ENCODE assay signal across 18 cellular contexts in the genomic region with DNA sequence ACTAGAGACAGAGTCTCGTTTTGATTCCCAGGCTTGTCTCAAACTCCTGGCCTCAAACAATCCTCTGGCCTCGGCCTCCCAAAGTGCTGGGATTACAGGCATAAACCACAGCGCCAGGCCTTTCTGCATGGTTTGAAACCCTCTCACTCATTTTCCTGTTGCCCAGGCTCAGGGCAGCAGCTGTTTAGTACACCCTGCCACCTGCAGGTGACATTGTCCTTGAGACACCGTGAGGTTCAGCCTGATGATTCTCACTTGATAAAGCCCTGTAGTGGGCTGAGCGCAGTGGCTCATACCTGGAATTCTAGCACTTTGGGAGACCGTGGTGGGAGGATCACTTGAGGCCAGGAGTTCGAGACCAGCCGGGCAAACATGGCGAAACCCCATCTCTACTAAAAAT. TPM values are rescaled to one million over a fixed set of nuclear protein-coding genes. Genes with fewer than 3 reads are reported as not detected.
DNase-seq lines count a peak whose midpoint lies in the region; ATAC-seq, FAIRE-seq and TF ChIP-seq lines count a peak whose summit lies in the region.
"Had no signal": no experiment of that assay in that cellular context is flagged by ENCODE, and none has a peak within 500 bp of the region (broad histone marks: within the 10 kb centered on the region; RNA-seq: fewer than 3 reads in every experiment).

No MANE protein-coding gene starts in this region.

- no peak for TF ChIP-seq RAD21 in K562 (CRISPR knock-in tag; conservative IDR thresholded peaks at IDR 0.05 in 1 of 2, IDR thresholded peaks at IDR 0.05 in 1 of 2)

- BruUV-seq in K562 (replicated peaks; lab: Mats Ljungman, UMichigan): no TSS peak

- peaks cover 16% of the 10 kb centered on the region for H3K4me1 Mint-ChIP-seq in activated CD4-positive, alpha-beta memory T cell treated with anti-CD3 and anti-CD28 coated beads, Interleukin-2, amount 10 ng/mL, durations not matched to agents 7 days and 5 days
- peaks cover 7% of the 10 kb centered on the region for H3K4me1 Mint-ChIP-seq in activated CD4-positive, alpha-beta memory T cell treated with anti-CD3 and anti-CD28 coated beads for 36 hours (ENCODE audit: low read depth)
- no peaks in the 10 kb centered on the region for H3K4me1 Mint-ChIP-seq in type B pancreatic cell (ENCODE audit: unreplicated experiment)

- no peak for DNase-seq in activated CD4-positive, alpha-beta memory T cell treated with anti-CD3 and anti-CD28 coated beads, Interleukin-2, amount 10 ng/mL, durations not matched to agents 7 days and 5 days
- DNase-seq in activated CD4-positive, alpha-beta memory T cell treated with anti-CD3 and anti-CD28 coated beads for 36 hours: no peak
- DNase-seq in K562 (ENCODE audit: extremely low read depth in 1 of 4, low spot score in 3 of 4): peak in 1 of 4 experiments; percentile 10
- no peak for DNase-seq in type B pancreatic cell (ENCODE audit: extremely low spot score, unreplicated experiment)
- no peak for DNase-seq in SKM-1 treated with dmso at 0.1 percent for 144 hours (lab: John Stamatoyannopoulos, UW; ENCODE audit: unreplicated experiment)
- DNase-seq in NK-92 (lab: John Stamatoyannopoulos, UW; ENCODE audit: unreplicated experiment): no peak
- DNase-seq in effector CD8-positive, alpha-beta T cell (lab: John Stamatoyannopoulos, UW): no peak
- DNase-seq: amygdala; foreskin melanocyte; NCI-H2029; NK-92 treated with Interleukin-12 subunit alpha and Interleukin-12 subunit beta, amount 100 ng/mL, for 24 hours; stimulated activated CD4-positive, alpha-beta T cell treated with anti-CD3 and anti-CD28 coated beads, Interleukin-12 subunit alpha, Interleukin-12 subunit beta, amount 100 ng/mL, for 4 hours; stimulated activated naive CD8-positive, alpha-beta T cell treated with anti-CD3 and anti-CD28 coated beads, Interleukin-15, amount 100 ng/mL, for 72 hours had no signal

- H3K9me2 ChIP-seq in Loucy (replicated peaks; ENCODE audit: low read depth, low read length): no peaks in the 10 kb centered on the region

- peaks cover 39% of the 10 kb centered on the region for H3K36me3 Mint-ChIP-seq in activated CD4-positive, alpha-beta memory T cell treated with anti-CD3 and anti-CD28 coated beads, Interleukin-2, amount 10 ng/mL, durations not matched to agents 7 days and 5 days (ENCODE audit: low read depth)
- peaks cover 14% of the 10 kb centered on the region for H3K36me3 Mint-ChIP-seq in activated CD4-positive, alpha-beta memory T cell treated with anti-CD3 and anti-CD28 coated beads for 36 hours
- no peaks in the 10 kb centered on the region for H3K36me3 Mint-ChIP-seq in type B pancreatic cell

- CTCF ChIA-PET in activated CD4-positive, alpha-beta memory T cell treated with anti-CD3 and anti-CD28 coated beads, Interleukin-2, amount 10 ng/mL, durations not matched to agents 7 days and 5 days (lab: Charles Lee): no interaction called here
- CTCF ChIA-PET in activated CD4-positive, alpha-beta memory T cell treated with anti-CD3 and anti-CD28 coated beads for 36 hours (lab: Charles Lee): no interaction called here
- CTCF ChIA-PET in K562 (lab: Yijun Ruan, JAX; ENCODE audit: low intra/inter-chr PET ratio): no interaction called here

- intact Hi-C loops in activated CD4-positive, alpha-beta memory T cell treated with anti-CD3 and anti-CD28 coated beads for 36 hours (cut with micrococcal nuclease): no loop called here
- intact Hi-C loops in K562 (cut with micrococcal nuclease): no loop called here

- peak; percentile 41; the same call in 1 of the 2 replicates for TF ChIP-seq CTCF in Loucy (conservative IDR thresholded peaks at IDR 0.05; ENCODE audit: low read length)
- TF ChIP-seq CTCF in K562 (IDR thresholded peaks at IDR 0.05 in 2 of 3, conservative IDR thresholded peaks at IDR 0.05 in 1 of 3; ENCODE audit: insufficient read depth in 2 of 3, low read depth in 1 of 3, low read length in 3 of 3): peak in 2 of 3 experiments; percentile 2 to 29; a peak in 2 of 6 replicates
- peak; percentile 18 for TF ChIP-seq CTCF in type B pancreatic cell (conservative IDR thresholded peaks at IDR 0.05)

- ATAC-seq in K562: peak; percentile 70
- ATAC-seq: stimulated activated naive CD8-positive, alpha-beta T cell treated with anti-CD3 and anti-CD28 coated beads, Interleukin-15, amount 100 ng/mL, for 72 hours had no signal

- in situ Hi-C loops in K562 (cut with MboI): no loop called here

- H3K27ac ChIP-seq in K562 (ENCODE audit: extremely low read depth, low read depth, low read length): no peak overlapping the region
- H3K27ac ChIP-seq: prostate gland had no signal

- POLR2A ChIA-PET in activated CD4-positive, alpha-beta memory T cell treated with anti-CD3 and anti-CD28 coated beads, Interleukin-2, amount 10 ng/mL, durations not matched to agents 7 days and 5 days (lab: Charles Lee): no interaction called here
- POLR2A ChIA-PET in activated CD4-positive, alpha-beta memory T cell treated with anti-CD3 and anti-CD28 coated beads for 36 hours (lab: Charles Lee): no interaction called here
- POLR2A ChIA-PET in K562 (lab: Yijun Ruan, JAX): interaction anchor here (0.6 kb wide), 1 partner anchor 71 kb away, joined by 3 read pairs; no protein-coding TSS in a partner anchor

- no peaks in the 10 kb centered on the region for H3K9me3 ChIP-seq in Loucy (ENCODE audit: insufficient read depth, low read depth, low read length)
- no peaks in the 10 kb centered on the region for H3K9me3 ChIP-seq in K562 (replicated peaks; ENCODE audit: control insufficient read depth, insufficient read depth, low read depth, low read length)
- H3K9me3 ChIP-seq: prostate gland had no signal

- H2AFZ ChIP-seq in Loucy (ENCODE audit: low read length) (no peak overlapping the region), K562 (ENCODE audit: low read depth, low read length) (no peak overlapping the region)

- peak; percentile 15 for FAIRE-seq in K562 (lab: Jason Lieb, UNC)
- FAIRE-seq: urothelium cell line had no signal

- H3K4me3 ChIP-seq in Loucy (ENCODE audit: low read length, poor library complexity, severe bottlenecking) (no peak overlapping the region), K562 (no peak overlapping the region)
- H3K4me3 ChIP-seq: prostate gland had no signal

- no peaks in the 10 kb centered on the region for H3K9me3 Mint-ChIP-seq in activated CD4-positive, alpha-beta memory T cell treated with anti-CD3 and anti-CD28 coated beads, Interleukin-2, amount 10 ng/mL, durations not matched to agents 7 days and 5 days
- no peaks in the 10 kb centered on the region for H3K9me3 Mint-ChIP-seq in activated CD4-positive, alpha-beta memory T cell treated with anti-CD3 and anti-CD28 coated beads for 36 hours
- H3K9me3 Mint-ChIP-seq in type B pancreatic cell: no peaks in the 10 kb centered on the region
- H3K9me3 Mint-ChIP-seq: activated T-helper 2 cell treated with anti-CD3 and anti-CD28 coated beads, Interferon-gamma antibody, Interleukin-2, Interleukin-4, amounts not matched to agents 10 μg/mL and 5 μg/mL and 100 μg/mL, durations not matched to agents 14 hours and 24 hours and 36 hours; stimulated activated naive CD8-positive, alpha-beta T cell treated with anti-CD3 and anti-CD28 coated beads, Interleukin-15, amount 100 ng/mL, for 72 hours had no signal

- TF ChIP-seq EP300 in K562 (IDR thresholded peaks at IDR 0.05; ENCODE audit: low read length): no peak

- no peaks in the 10 kb centered on the region for H3F3A ChIP-seq in Loucy (ENCODE audit: low read depth)

- H3K9ac ChIP-seq in Loucy (ENCODE audit: low read depth, low read length, poor library complexity, severe bottlenecking) (no peak overlapping the region), K562 (ENCODE audit: insufficient read depth in 1 of 2, low read depth in 2 of 2, low read length in 2 of 2) (0 out of 4 replicates have a peak overlapping the region, but pooled peaks of 1 of the 2 experiments have one; percentile 28)

- H3K4me3 Mint-ChIP-seq in activated CD4-positive, alpha-beta memory T cell treated with anti-CD3 and anti-CD28 coated beads, Interleukin-2, amount 10 ng/mL, durations not matched to agents 7 days and 5 days: no peak overlapping the region
- no peak overlapping the region for H3K4me3 Mint-ChIP-seq in activated CD4-positive, alpha-beta memory T cell treated with anti-CD3 and anti-CD28 coated beads for 36 hours
- no peak overlapping the region for H3K4me3 Mint-ChIP-seq in type B pancreatic cell
- H3K4me3 Mint-ChIP-seq: stimulated activated naive CD8-positive, alpha-beta T cell treated with anti-CD3 and anti-CD28 coated beads, Interleukin-15, amount 100 ng/mL, for 72 hours had no signal

- 46% methylated on average over 9 of the region's 9 CpGs for WGBS in K562 (ENCODE audit: insufficient coverage, low coverage, missing lambda C conversion rate)

- H3K36me3 ChIP-seq in Loucy (ENCODE audit: insufficient read depth, low read length) (no peaks in the 10 kb centered on the region), K562 (ENCODE audit: control insufficient read depth, insufficient read depth, low read length) (no peaks in the 10 kb centered on the region)
- H3K36me3 ChIP-seq: prostate gland had no signal

- H3K9me1 ChIP-seq in K562 (ENCODE audit: control insufficient read depth, insufficient read depth, low read length): no peaks in the 10 kb centered on the region

- H4K20me1 ChIP-seq in Loucy (ENCODE audit: insufficient read depth, low read length, poor library complexity, severe bottlenecking) (no peaks in the 10 kb centered on the region), K562 (replicated peaks; ENCODE audit: control insufficient read depth, insufficient read depth, low read length) (no peaks in the 10 kb centered on the region)

- H3K27ac Mint-ChIP-seq in activated CD4-positive, alpha-beta memory T cell treated with anti-CD3 and anti-CD28 coated beads, Interleukin-2, amount 10 ng/mL, durations not matched to agents 7 days and 5 days: peak overlapping the region; percentile 6
- H3K27ac Mint-ChIP-seq in activated CD4-positive, alpha-beta memory T cell treated with anti-CD3 and anti-CD28 coated beads for 36 hours: no peak overlapping the region
- no peak overlapping the region for H3K27ac Mint-ChIP-seq in type B pancreatic cell
- H3K27ac Mint-ChIP-seq: activated T-helper 2 cell treated with anti-CD3 and anti-CD28 coated beads, Interferon-gamma antibody, Interleukin-2, Interleukin-4, amounts not matched to agents 10 μg/mL and 5 μg/mL and 100 μg/mL, durations not matched to agents 14 hours and 24 hours and 36 hours had no signal

- H3K4me2 ChIP-seq in Loucy (ENCODE audit: low read depth, low read length, poor library complexity, severe bottlenecking): no peak overlapping the region
- H3K4me2 ChIP-seq in K562 (ENCODE audit: insufficient read depth, low read length): no peak overlapping the region

- no peaks in the 10 kb centered on the region for H3K27me3 Mint-ChIP-seq in activated CD4-positive, alpha-beta memory T cell treated with anti-CD3 and anti-CD28 coated beads, Interleukin-2, amount 10 ng/mL, durations not matched to agents 7 days and 5 days
- H3K27me3 Mint-ChIP-seq in activated CD4-positive, alpha-beta memory T cell treated with anti-CD3 and anti-CD28 coated beads for 36 hours: no peaks in the 10 kb centered on the region
- peaks cover 3% of the 10 kb centered on the region for H3K27me3 Mint-ChIP-seq in type B pancreatic cell
- H3K27me3 Mint-ChIP-seq: stimulated activated naive CD8-positive, alpha-beta T cell treated with anti-CD3 and anti-CD28 coated beads, Interleukin-15, amount 100 ng/mL, for 72 hours had no signal

- H3K27me3 ChIP-seq in Loucy (ENCODE audit: insufficient read depth, low read length, poor library complexity, severe bottlenecking) (no peaks in the 10 kb centered on the region), K562 (ENCODE audit: control insufficient read depth in 2 of 2, insufficient read depth in 2 of 2, low read length in 2 of 2) (peaks cover 3 to 9% of the 10 kb centered on the region in 2 experiments; a peak in 1 of 5 replicates)

- H3K79me2 ChIP-seq in Loucy (ENCODE audit: insufficient read depth, low read length) (no peaks in the 10 kb centered on the region), K562 (ENCODE audit: control insufficient read depth, insufficient read depth, low read length) (no peaks in the 10 kb centered on the region)

- peaks cover 7% of the 10 kb centered on the region for H3K4me1 ChIP-seq in Loucy (ENCODE audit: insufficient read depth, low read length, poor library complexity, severe bottlenecking)
- H3K4me1 ChIP-seq in K562 (replicated peaks in 1 of 2; ENCODE audit: control insufficient read depth in 2 of 2, insufficient read depth in 2 of 2, low read length in 2 of 2): peaks cover 0 to 3% of the 10 kb centered on the region in 2 experiments; a peak in 2 of 5 replicates
- H3K4me1 ChIP-seq: prostate gland had no signal

- no peak for TF ChIP-seq POLR2A in K562 (conservative IDR thresholded peaks at IDR 0.05)

RNA-seq across cellular contexts. Expression of a gene that starts 12.5 kb away (rescaled TPM):
- total RNA-seq in activated CD4-positive, alpha-beta memory T cell treated with anti-CD3 and anti-CD28 coated beads, Interleukin-2, amount 10 ng/mL, durations not matched to agents 7 days and 5 days: 10 to 100 TPM; 66.1 to 70.6 TPM
- total RNA-seq in activated CD4-positive, alpha-beta memory T cell treated with anti-CD3 and anti-CD28 coated beads for 36 hours: 10 to 100 TPM; 22.6 to 23.3 TPM
- not detected in 2 replicates for total RNA-seq in K562 (2011; cell fraction: chromatin; rRNA removed; ENCODE audit: low replicate concordance)
- total RNA-seq in K562 (2011; cell fraction: nucleolus; rRNA removed): not detected in 2 replicates
- total RNA-seq in K562 (2011; cell fraction: nucleoplasm; rRNA removed): not detected in 2 replicates
- not detected in 2 replicates for total RNA-seq in K562 (2014; rRNA removed)
- not detected in 2 replicates for total RNA-seq in K562 (2014; rRNA removed; fragmentation: Illumina TruSeq; extraction: Trizol)
- not detected in 2 replicates for total RNA-seq in K562 (2015; rRNA removed; fragmentation: Illumina TruSeq; extraction: Trizol)
- total RNA-seq in K562 (2021): 0.07 and 0.09 TPM in 2 replicates
- 0.07 TPM in 1 of 2 replicates, not detected in the other for polyA plus RNA-seq in K562 (2011; rRNA removed)
- polyA plus RNA-seq in K562 (2011; cell fraction: cytosol; rRNA removed): 0.30 TPM in 1 of 2 replicates, not detected in the other
- 0.09 TPM in 1 of 2 replicates, not detected in the other for polyA plus RNA-seq in K562 (2011; cell fraction: nucleus; rRNA removed)
- polyA plus RNA-seq in K562 (2012): 0.09 and 0.10 TPM in 2 replicates
- polyA plus RNA-seq in K562 (2014; fragmentation: Illumina TruSeq; extraction: Trizol): not detected in 2 replicates
- under 1 TPM in 1 of 2 experiments, not detected in 1; 0.04 TPM for polyA plus RNA-seq in K562 (2014; fragmentation: Nextera tagmentation; extraction: Ambion mirVana)
- 0.05 TPM in 1 of 2 replicates, not detected in the other for polyA plus RNA-seq in K562 (2014; rRNA removed)
- not detected in 2 replicates for polyA minus RNA-seq in K562 (2011; rRNA and poly(A)+ RNA removed)
- polyA minus RNA-seq in K562 (2011; cell fraction: cytosol; rRNA and poly(A)+ RNA removed): not detected in 2 replicates
- not detected in 2 replicates for polyA minus RNA-seq in K562 (2011; cell fraction: nucleus; rRNA and poly(A)+ RNA removed)
- not detected in 2 replicates for total RNA-seq in type B pancreatic cell (ENCODE audit: low replicate concordance)
- total RNA-seq: SK-MEL-5 had no signal

RNA-seq across cellular contexts. Expression of a gene that starts 23.4 kb away (rescaled TPM):
- 10 to 100 TPM; 29.2 to 29.9 TPM for total RNA-seq in activated CD4-positive, alpha-beta memory T cell treated with anti-CD3 and anti-CD28 coated beads, Interleukin-2, amount 10 ng/mL, durations not matched to agents 7 days and 5 days
- total RNA-seq in activated CD4-positive, alpha-beta memory T cell treated with anti-CD3 and anti-CD28 coated beads for 36 hours: 10 to 100 TPM; 22.5 to 23.8 TPM
- 13.6 and 45.1 TPM in 2 replicates for total RNA-seq in K562 (2011; cell fraction: chromatin; rRNA removed; ENCODE audit: low replicate concordance)
- total RNA-seq in K562 (2011; cell fraction: nucleolus; rRNA removed): 19.7 and 22.0 TPM in 2 replicates
- 15.4 and 16.2 TPM in 2 replicates for total RNA-seq in K562 (2011; cell fraction: nucleoplasm; rRNA removed)
- total RNA-seq in K562 (2014; rRNA removed) (2.4 and 3.4 TPM in 2 replicates), K562 (2014; rRNA removed; fragmentation: Illumina TruSeq; extraction: Trizol) (0.99 and 1.3 TPM in 2 replicates), K562 (2015; rRNA removed; fragmentation: Illumina TruSeq; extraction: Trizol) (1.7 and 2.0 TPM in 2 replicates), K562 (2021) (9.9 and 11.8 TPM in 2 replicates), type B pancreatic cell (ENCODE audit: low replicate concordance) (11.0 and 14.1 TPM in 2 replicates)
- polyA plus RNA-seq in K562 (2011; rRNA removed) (1.5 and 2.9 TPM in 2 replicates), K562 (2014; fragmentation: Illumina TruSeq; extraction: Trizol) (3.4 and 4.2 TPM in 2 replicates), K562 (2014; fragmentation: Nextera tagmentation; extraction: Ambion mirVana) (1 to 10 TPM in 1 of 2 experiments, under 1 TPM in 1; 0.94 to 2.5 TPM), K562 (2014; rRNA removed) (3.4 and 3.7 TPM in 2 replicates)
- polyA plus RNA-seq in K562 (2011; cell fraction: cytosol; rRNA removed): 1.7 and 2.2 TPM in 2 replicates
- 8.8 and 12.1 TPM in 2 replicates for polyA plus RNA-seq in K562 (2011; cell fraction: nucleus; rRNA removed)
- 4.2 and 5.1 TPM in 2 replicates for polyA plus RNA-seq in K562 (2012)
- polyA minus RNA-seq in K562 (2011; rRNA and poly(A)+ RNA removed): 2.1 and 2.3 TPM in 2 replicates
- polyA minus RNA-seq in K562 (2011; cell fraction: cytosol; rRNA and poly(A)+ RNA removed): 5.7 and 6.8 TPM in 2 replicates
- polyA minus RNA-seq in K562 (2011; cell fraction: nucleus; rRNA and poly(A)+ RNA removed): 6.5 and 6.8 TPM in 2 replicates

Comparison
In these comparisons a context has a peak if more than half of its experiments do, and no peak if none do; other contexts are left out.
1. RNA of a gene that starts 12.5 kb away (total RNA-seq): 66.1 to 70.6 TPM in activated CD4-positive, alpha-beta memory T cell treated with anti-CD3 and anti-CD28 coated beads, Interleukin-2, amount 10 ng/mL, durations not matched to agents 7 days and 5 days and 22.6 to 23.3 TPM in activated CD4-positive, alpha-beta memory T cell treated with anti-CD3 and anti-CD28 coated beads for 36 hours; not detected in type B pancreatic cell and 0.07 to 0.09 TPM in K562; every median in the first group is over 10 times any median in the second.
2. Peak in every context shown above with its lines, with median percentiles within 50 percentile points of each other: CTCF ChIP-seq.